8 cellular contexts compared by ENCODE assay signal in the genomic region with DNA sequence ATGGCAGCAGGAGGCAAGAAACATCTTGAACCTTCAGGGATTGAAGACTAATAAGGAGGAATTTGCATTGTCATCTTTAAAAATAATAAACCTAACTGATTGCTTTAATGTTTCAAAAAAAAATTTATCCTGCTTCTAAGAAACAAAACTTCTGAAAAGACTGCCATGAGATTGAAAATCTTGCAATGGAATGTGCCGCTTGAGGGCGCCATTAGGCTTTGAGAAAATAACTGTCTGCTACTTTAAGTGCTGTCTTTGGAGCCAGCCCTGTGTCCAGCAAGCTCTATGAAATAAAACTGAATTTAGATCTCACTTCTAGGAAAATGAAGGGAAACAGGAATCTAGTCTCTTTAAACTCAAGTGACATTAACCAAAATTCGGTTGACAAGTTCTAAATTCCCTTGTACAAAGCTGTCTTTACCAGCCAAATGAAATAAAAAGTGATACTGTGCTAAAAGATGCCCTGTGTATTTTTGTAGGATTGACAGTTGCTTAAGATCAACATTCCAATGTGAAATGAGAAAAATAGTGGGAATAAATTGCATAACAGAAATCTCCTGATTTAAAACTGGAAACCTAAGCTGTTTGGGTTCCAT.
DNase-seq lines count a peak whose midpoint lies in the region; ATAC-seq and TF ChIP-seq lines count a peak whose summit lies in the region.

No MANE protein-coding gene starts in this region.

- H3K36me3 ChIP-seq in MG63 (no peaks in the 10 kb centered on the region), left lung (no peaks in the 10 kb centered on the region)

- peaks cover 0 to 11% of the 10 kb centered on the region in 2 donors for H3K4me1 ChIP-seq in left lung

- H3K27me3 ChIP-seq in MG63 = no peaks in the 10 kb centered on the region; the same call in none of the 2 replicates
- no peaks in the 10 kb centered on the region for H3K27me3 ChIP-seq in left lung

- no peak overlapping the region for H3K27ac ChIP-seq in left lung

- peak; percentile 50; the same call in 1 of the 2 replicates for TF ChIP-seq CTCF in WI38 (IDR thresholded peaks at IDR 0.05; ENCODE audit: low read depth, low read length)
- peak; percentile 73 for TF ChIP-seq CTCF in cardiac fibroblast (IDR thresholded peaks at IDR 0.05; ENCODE audit: low read depth, low read length)
- peak; percentile 43 to 54 for TF ChIP-seq CTCF in left lung (IDR thresholded peaks at IDR 0.05)

- H3K9me3 ChIP-seq in MG63 (no peaks in the 10 kb centered on the region), left lung (no peaks in the 10 kb centered on the region)

- ATAC-seq in left lung (peak; percentile 49), GM21717 (IDR thresholded peaks at IDR 0.05; ENCODE audit: unreplicated experiment) (no peak)

- DNase-seq in ELF-1 (ENCODE audit: low read depth, low spot score) (peak; percentile 54), MG63 (peak; percentile 22), cardiac fibroblast (ENCODE audit: low read depth in 2 of 2) (peak; percentile 86 to 89), left lung (peak in 1 of 2 donors; percentile 51), cortex of kidney (lab: John Stamatoyannopoulos, UW) (no peak)
- DNase-seq in stimulated activated CD4-positive, alpha-beta T cell treated with anti-CD3 and anti-CD28 coated beads, TNF-alpha, amount 100 ng/mL, for 48 hours (ENCODE audit: low read depth in 3 of 3) = peak; percentile 26 to 61 (median 35)

- H3K4me3 ChIP-seq in MG63 = no peak overlapping the region
- H3K4me3 ChIP-seq in WI38 (ENCODE audit: low read depth, low read length) = no peak overlapping the region
- H3K4me3 ChIP-seq in cardiac fibroblast (replicated peaks in 1 of 2; ENCODE audit: low read depth in 2 of 2, low read length in 2 of 2) = no peak overlapping the region
- H3K4me3 ChIP-seq in left lung = no peak overlapping the region

- intact Hi-C loops in left lung (cut with DNase I) = loop anchor here in 1 of 2 donors (10.0 kb wide), 1 partner anchor 239 kb away; no protein-coding TSS in a partner anchor
